Comparison of ENCODE assay signal across 17 cellular contexts in the genomic region with DNA sequence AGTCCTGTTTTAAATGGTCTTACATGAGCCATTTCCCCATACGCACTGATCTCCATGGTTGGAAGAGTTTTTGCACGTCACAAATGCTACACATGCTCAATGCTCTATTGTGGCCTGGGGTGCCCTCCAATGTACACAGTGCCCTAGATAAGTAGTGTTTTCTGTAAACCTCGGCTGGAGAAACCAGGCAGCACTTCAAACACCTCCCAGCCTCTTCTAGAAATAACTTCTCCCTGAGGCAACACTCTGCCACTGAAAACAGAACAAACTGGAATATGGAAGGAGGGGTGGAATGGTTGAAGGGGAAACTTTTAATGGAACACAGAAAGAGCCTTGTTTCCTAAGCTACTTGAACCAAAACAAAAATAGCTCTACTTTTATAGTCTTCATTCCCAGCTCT.
A peak's percentile ranks its signal among the peaks of the same experiment; 100 is the strongest.
DNase-seq lines count a peak whose midpoint lies in the region; ATAC-seq and TF ChIP-seq lines count a peak whose summit lies in the region.
"Had no signal": no experiment of that assay in that cellular context is flagged by ENCODE, and none has a peak within 500 bp of the region (broad histone marks: within the 10 kb centered on the region; RNA-seq: fewer than 3 reads in every experiment).

No MANE protein-coding gene starts in this region.

- peak overlapping the region in 2 of 3 donors; percentile 45 to 75 for H3K27ac ChIP-seq in right lobe of liver
- H3K27ac ChIP-seq in suprapubic skin: peak overlapping the region; percentile 75

- 17% methylated on average over 2 of the region's 3 CpGs for WGBS in right lobe of liver (ENCODE audit: insufficient coverage, low coverage, low lambda C conversion rate, missing lambda C conversion rate)
- 49% methylated on average over 3 of the region's 3 CpGs for WGBS in suprapubic skin

- TF ChIP-seq CTCF in right lobe of liver (IDR thresholded peaks at IDR 0.05) (no peak), suprapubic skin (IDR thresholded peaks at IDR 0.05) (no peak)

- TF ChIP-seq EP300 in suprapubic skin (IDR thresholded peaks at IDR 0.05): no peak

- H3K4me1 ChIP-seq in right lobe of liver (peaks cover 0 to 49% (median 2%) of the 10 kb centered on the region in 4 donors), suprapubic skin (peaks cover 26% of the 10 kb centered on the region)

- H3K36me3 ChIP-seq in right lobe of liver (peaks cover 0 to 10% (median 0%) of the 10 kb centered on the region in 4 donors), suprapubic skin (peaks cover 8% of the 10 kb centered on the region)

- H3K27me3 ChIP-seq in right lobe of liver (no peaks in the 10 kb centered on the region), suprapubic skin (no peaks in the 10 kb centered on the region)

- peak; percentile 15 for DNase-seq in NCI-H2029 treated with DMSO at 0.1 percent for 48 hours (lab: John Stamatoyannopoulos, UW)
- DNase-seq in epidermal melanocyte (ENCODE audit: insufficient read length, low spot score): peak; percentile 86
- DNase-seq in right lobe of liver: peak in 2 of 3 donors; percentile 52 to 56
- DNase-seq in suprapubic skin (ENCODE audit: low spot score in 2 of 2): no peak
- no peak for DNase-seq in KBM-7
- no peak for DNase-seq in erythroblast (lab: John Stamatoyannopoulos, UW)
- no peak for DNase-seq in kidney tubule cell (ENCODE audit: low spot score)
- DNase-seq: activated CD4-positive, alpha-beta T cell treated with anti-CD3 and anti-CD28 coated beads, Interleukin-2, amount 10 ng/mL, durations not matched to agents 7 days and 5 days; AML-193; IMR-90; mesendoderm; NCI-H446 treated with DMSO at 0.1 percent for 48 hours; OCI-M1; SK-N-SH; small intestine; stimulated activated naive B cell treated with anti-CD40 and anti-IgM and Interleukin-4, amounts not matched to agents 10 μg/mL and 1 μg/mL and 100 μg/mL, for 72 hours had no signal

- H3K9me3 ChIP-seq in right lobe of liver: no peaks in the 10 kb centered on the region
- no peaks in the 10 kb centered on the region for H3K9me3 ChIP-seq in suprapubic skin
- H3K9me3 ChIP-seq: SK-N-SH had no signal

- TF ChIP-seq POLR2A in right lobe of liver (IDR thresholded peaks at IDR 0.05) (no peak), suprapubic skin (IDR thresholded peaks at IDR 0.05) (no peak), erythroblast (IDR thresholded peaks at IDR 0.05; ENCODE audit: low read length) (no peak)

- intact Hi-C loops in right lobe of liver (cut with DNase I): no loop called here

- ATAC-seq in right lobe of liver (peak; percentile 73 to 83 (median 78)), HG03159 (IDR thresholded peaks at IDR 0.05; ENCODE audit: unreplicated experiment) (no peak)
- ATAC-seq: stimulated activated naive B cell treated with anti-CD40 and anti-IgM and Interleukin-4, amounts not matched to agents 10 μg/mL and 1 μg/mL and 100 μg/mL, for 72 hours had no signal

- H3K4me3 ChIP-seq in right lobe of liver (no peak overlapping the region), suprapubic skin (no peak overlapping the region)

- in situ Hi-C loops in KBM-7 (cut with MboI; ENCODE audit: low pct_unique_long_range_greater_than_20kb, low sequenced_read_pairs): no loop called here

Comparison
In these comparisons a context has a peak if more than half of its experiments do, and no peak if none do; other contexts are left out.
1. DNase-seq: peak in NCI-H2029 treated with DMSO at 0.1 percent for 48 hours (single experiment), epidermal melanocyte (single experiment) and right lobe of liver (2 of 3); none in suprapubic skin (0 of 2), KBM-7 (single experiment), erythroblast (0 of 2) and kidney tubule cell (single experiment).